ENCODE assay signal across 1 cellular context in the genomic region with DNA sequence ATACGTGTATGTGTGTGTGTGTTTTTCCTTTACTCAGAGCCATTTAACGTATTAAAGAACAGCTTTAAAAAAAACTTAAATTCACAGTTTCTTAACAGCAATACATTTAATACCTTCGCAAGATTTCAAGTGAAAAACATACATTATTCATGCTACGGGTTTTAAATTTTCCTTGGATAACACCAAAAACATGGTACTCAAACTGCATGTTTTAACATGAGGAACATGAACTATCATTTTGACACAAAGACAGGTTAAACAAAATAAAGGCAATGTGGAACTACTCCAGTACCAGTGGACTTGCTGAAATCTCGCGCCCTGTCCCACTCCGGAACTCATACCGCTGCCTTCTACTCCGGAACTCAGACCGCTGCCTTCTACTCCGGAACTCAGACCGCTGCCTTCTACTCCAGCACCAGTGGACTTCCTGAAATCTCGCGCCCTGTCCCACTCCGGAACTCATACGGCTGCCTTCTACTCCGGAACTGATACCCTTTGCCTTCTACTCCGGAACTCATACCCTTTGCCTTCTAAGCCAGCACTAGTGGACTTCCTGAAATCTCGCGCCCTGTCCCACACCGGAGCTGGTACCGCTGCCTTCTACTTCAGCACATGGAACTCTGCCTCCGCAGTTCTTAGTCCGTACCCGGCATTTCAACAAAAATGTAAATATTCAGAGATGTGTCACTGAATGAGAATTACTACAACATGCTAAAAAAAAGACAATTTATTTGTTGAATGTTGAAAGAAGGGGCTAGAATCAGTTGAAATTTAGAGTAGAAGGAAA.
A peak's percentile ranks its signal among the peaks of the same experiment; 100 is the strongest.
TF ChIP-seq lines count a peak whose summit lies in the region.

No MANE protein-coding gene starts in this region.

TF ChIP-seq in K562, 482 proteins besides CTCF, POLR2A, EP300 and RAD21 (continued from another document and continues in another):
- TF ChIP-seq MLX (CRISPR knock-in tag; conservative IDR thresholded peaks at IDR 0.05) (no peak), HMG20A (CRISPR knock-in tag; conservative IDR thresholded peaks at IDR 0.05) (no peak), ZNF445 (CRISPR knock-in tag; IDR thresholded peaks at IDR 0.05; ENCODE audit: low read depth) (no peak), BRCA1 (IDR thresholded peaks at IDR 0.05) (no peak), BRCA1 (CRISPR knock-in tag; IDR thresholded peaks at IDR 0.05) (no peak), TAF1 (IDR thresholded peaks at IDR 0.05; ENCODE audit: control insufficient read depth, extremely low read depth, insufficient read depth, low read length, severe bottlenecking) (peak; percentile 94), KDM5B (IDR thresholded peaks at IDR 0.05; ENCODE audit: insufficient replicate concordance, low read depth, low read length) (peak; percentile 72), SP1 (CRISPR knock-in tag; IDR thresholded peaks at IDR 0.05) (0 out of 2 replicates have a peak, but pooled peaks have one; percentile 34), CHD1 (IDR thresholded peaks at IDR 0.05; ENCODE audit: low read length) (no peak), SMAD2 (IDR thresholded peaks at IDR 0.05; ENCODE audit: low read depth, low read length) (no peak), HNRNPUL1 (IDR thresholded peaks at IDR 0.05; ENCODE audit: low read length) (no peak), ZNF41 (CRISPR knock-in tag; conservative IDR thresholded peaks at IDR 0.05) (no peak), GTF2E2 (tag; IDR thresholded peaks at IDR 0.05) (peak; percentile 75; the same call in 1 of the 2 replicates), PHF20 (IDR thresholded peaks at IDR 0.05; ENCODE audit: partially characterized antibody) (no peak), DIDO1 (tag; IDR thresholded peaks at IDR 0.05; ENCODE audit: low read depth) (peak; percentile 66; the same call in 1 of the 2 replicates), ZNF212 (CRISPR knock-in tag; IDR thresholded peaks at IDR 0.05) (no peak), KDM2B (CRISPR knock-in tag; IDR thresholded peaks at IDR 0.05) (no peak), TCF3 (CRISPR knock-in tag; IDR thresholded peaks at IDR 0.05) (0 out of 2 replicates have a peak, but pooled peaks have one; percentile 8), NEUROD1 (IDR thresholded peaks at IDR 0.05; ENCODE audit: borderline replicate concordance, low read depth, low read length, partially characterized antibody) (peak; percentile 57), TRIM24 (IDR thresholded peaks at IDR 0.05) (peak in 1 of 2 experiments; percentile 82; a peak in 2 of 4 replicates), TFE3 (CRISPR knock-in tag; IDR thresholded peaks at IDR 0.05) (no peak), HDAC8 (tag; IDR thresholded peaks at IDR 0.05) (no peak), ZBTB40 (IDR thresholded peaks at IDR 0.05) (peak; percentile 98), ZBTB40 (CRISPR knock-in tag; IDR thresholded peaks at IDR 0.05) (no peak), ZNF644 (tag; IDR thresholded peaks at IDR 0.05; ENCODE audit: low read depth) (no peak), HDGF (IDR thresholded peaks at IDR 0.05) (no peak), ESRRA (IDR thresholded peaks at IDR 0.05; ENCODE audit: borderline replicate concordance, low read depth) (peak; percentile 43; the same call in 1 of the 2 replicates)
- TF ChIP-seq, protein P1, sequence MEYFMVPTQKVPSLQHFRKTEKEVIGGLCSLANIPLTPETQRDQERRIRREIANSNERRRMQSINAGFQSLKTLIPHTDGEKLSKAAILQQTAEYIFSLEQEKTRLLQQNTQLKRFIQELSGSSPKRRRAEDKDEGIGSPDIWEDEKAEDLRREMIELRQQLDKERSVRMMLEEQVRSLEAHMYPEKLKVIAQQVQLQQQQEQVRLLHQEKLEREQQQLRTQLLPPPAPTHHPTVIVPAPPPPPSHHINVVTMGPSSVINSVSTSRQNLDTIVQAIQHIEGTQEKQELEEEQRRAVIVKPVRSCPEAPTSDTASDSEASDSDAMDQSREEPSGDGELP (CRISPR knock-in tag; IDR thresholded peaks at IDR 0.05; ENCODE audit: borderline replicate concordance): peak; percentile 73; the same call in 1 of the 2 replicates
- TF ChIP-seq, protein P2, sequence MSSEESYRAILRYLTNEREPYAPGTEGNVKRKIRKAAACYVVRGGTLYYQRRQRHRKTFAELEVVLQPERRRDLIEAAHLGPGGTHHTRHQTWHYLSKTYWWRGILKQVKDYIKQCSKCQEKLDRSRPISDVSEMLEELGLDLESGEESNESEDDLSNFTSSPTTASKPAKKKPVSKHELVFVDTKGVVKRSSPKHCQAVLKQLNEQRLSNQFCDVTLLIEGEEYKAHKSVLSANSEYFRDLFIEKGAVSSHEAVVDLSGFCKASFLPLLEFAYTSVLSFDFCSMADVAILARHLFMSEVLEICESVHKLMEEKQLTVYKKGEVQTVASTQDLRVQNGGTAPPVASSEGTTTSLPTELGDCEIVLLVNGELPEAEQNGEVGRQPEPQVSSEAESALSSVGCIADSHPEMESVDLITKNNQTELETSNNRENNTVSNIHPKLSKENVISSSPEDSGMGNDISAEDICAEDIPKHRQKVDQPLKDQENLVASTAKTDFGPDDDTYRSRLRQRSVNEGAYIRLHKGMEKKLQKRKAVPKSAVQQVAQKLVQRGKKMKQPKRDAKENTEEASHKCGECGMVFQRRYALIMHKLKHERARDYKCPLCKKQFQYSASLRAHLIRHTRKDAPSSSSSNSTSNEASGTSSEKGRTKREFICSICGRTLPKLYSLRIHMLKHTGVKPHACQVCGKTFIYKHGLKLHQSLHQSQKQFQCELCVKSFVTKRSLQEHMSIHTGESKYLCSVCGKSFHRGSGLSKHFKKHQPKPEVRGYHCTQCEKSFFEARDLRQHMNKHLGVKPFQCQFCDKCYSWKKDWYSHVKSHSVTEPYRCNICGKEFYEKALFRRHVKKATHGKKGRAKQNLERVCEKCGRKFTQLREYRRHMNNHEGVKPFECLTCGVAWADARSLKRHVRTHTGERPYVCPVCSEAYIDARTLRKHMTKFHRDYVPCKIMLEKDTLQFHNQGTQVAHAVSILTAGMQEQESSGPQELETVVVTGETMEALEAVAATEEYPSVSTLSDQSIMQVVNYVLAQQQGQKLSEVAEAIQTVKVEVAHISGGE (CRISPR knock-in tag; IDR thresholded peaks at IDR 0.05): peak in 2 of 3 experiments; percentile 78 to 98; a peak in 4 of 6 replicates
- TF ChIP-seq, protein P3, sequence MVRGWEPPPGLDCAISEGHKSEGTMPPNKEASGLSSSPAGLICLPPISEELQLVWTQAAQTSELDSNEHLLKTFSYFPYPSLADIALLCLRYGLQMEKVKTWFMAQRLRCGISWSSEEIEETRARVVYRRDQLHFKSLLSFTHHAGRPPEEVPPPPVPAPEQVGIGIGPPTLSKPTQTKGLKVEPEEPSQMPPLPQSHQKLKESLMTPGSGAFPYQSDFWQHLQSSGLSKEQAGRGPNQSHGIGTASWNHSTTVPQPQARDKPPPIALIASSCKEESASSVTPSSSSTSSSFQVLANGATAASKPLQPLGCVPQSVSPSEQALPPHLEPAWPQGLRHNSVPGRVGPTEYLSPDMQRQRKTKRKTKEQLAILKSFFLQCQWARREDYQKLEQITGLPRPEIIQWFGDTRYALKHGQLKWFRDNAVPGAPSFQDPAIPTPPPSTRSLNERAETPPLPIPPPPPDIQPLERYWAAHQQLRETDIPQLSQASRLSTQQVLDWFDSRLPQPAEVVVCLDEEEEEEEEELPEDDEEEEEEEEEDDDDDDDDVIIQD (CRISPR knock-in tag; IDR thresholded peaks at IDR 0.05): no peak
- TF ChIP-seq, protein P4, sequence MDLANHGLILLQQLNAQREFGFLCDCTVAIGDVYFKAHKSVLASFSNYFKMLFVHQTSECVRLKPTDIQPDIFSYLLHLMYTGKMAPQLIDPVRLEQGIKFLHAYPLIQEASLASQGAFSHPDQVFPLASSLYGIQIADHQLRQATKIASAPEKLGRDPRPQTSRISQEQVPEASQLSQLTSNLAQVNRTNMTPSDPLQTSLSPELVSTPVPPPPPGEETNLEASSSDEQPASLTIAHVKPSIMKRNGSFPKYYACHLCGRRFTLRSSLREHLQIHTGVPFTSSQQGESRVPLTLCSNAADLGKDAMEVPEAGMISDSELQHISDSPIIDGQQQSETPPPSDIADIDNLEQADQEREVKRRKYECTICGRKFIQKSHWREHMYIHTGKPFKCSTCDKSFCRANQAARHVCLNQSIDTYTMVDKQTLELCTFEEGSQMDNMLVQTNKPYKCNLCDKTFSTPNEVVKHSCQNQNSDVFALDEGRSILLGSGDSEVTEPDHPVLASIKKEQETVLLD (IDR thresholded peaks at IDR 0.05): peak; percentile 81
- TF ChIP-seq, protein P5, sequence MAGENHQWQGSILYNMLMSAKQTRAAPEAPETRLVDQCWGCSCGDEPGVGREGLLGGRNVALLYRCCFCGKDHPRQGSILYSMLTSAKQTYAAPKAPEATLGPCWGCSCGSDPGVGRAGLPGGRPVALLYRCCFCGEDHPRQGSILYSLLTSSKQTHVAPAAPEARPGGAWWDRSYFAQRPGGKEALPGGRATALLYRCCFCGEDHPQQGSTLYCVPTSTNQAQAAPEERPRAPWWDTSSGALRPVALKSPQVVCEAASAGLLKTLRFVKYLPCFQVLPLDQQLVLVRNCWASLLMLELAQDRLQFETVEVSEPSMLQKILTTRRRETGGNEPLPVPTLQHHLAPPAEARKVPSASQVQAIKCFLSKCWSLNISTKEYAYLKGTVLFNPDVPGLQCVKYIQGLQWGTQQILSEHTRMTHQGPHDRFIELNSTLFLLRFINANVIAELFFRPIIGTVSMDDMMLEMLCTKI (IDR thresholded peaks at IDR 0.05; ENCODE audit: partially characterized antibody): no peak
